ENCODE assay signal across 8 cellular contexts in the genomic region with DNA sequence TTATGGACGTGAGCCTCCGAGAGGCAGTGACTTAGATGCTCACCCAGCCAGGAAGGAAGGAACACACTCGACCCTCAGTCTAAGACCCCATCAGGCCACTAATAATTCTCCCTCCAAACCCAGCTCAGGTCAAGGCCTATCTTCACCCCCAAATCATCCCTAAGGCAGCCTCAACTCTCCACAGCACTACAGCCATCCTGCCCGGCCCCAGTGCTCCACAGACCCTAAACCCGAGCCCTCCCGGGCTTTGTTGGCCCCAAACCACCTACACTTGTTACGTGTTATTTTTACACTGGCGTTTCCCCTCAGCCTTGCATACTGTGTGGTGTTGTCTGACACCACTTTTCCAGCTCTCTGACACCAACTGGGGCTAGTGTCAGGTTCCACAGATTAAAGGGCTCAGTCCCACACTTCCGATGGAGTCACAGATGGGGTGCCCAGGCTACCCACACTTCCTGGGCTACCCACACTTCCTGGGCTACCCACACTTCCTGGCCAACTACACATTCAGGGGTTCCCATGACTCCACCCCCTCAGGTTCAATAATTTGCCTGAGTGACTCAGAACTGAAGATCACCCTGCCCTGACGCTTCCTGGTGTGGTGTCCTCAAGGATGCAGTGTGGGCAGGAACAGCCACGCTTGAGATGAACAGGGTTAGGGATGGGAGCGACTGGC. TPM values are rescaled to one million over a fixed set of nuclear protein-coding genes. Genes with fewer than 3 reads are reported as not detected.
DNase-seq lines count a peak whose midpoint lies in the region; ATAC-seq and TF ChIP-seq lines count a peak whose summit lies in the region.

No MANE protein-coding gene starts in this region.

- H3K4me1 ChIP-seq in testis: no peaks in the 10 kb centered on the region

- 81 to 85% methylated on average over 12 of the region's 12 CpGs for WGBS in testis, 2 donors

- DNase-seq in T-helper 22 cell (ENCODE audit: low read depth) (peak; percentile 58), coronary artery (ENCODE audit: low spot score) (no peak), testis (no peak), putamen (ENCODE audit: low spot score) (no peak)
- DNase-seq in effector CD4-positive, alpha-beta T cell: peak; percentile 31
- peak; percentile 53 to 66 (median 64) for DNase-seq in stimulated activated CD4-positive, alpha-beta T cell treated with anti-CD3 and anti-CD28 coated beads, TNF-alpha, amount 100 ng/mL, for 48 hours (ENCODE audit: low read depth in 3 of 3)

- no peaks in the 10 kb centered on the region for H3K36me3 ChIP-seq in testis (ENCODE audit: low read depth, missing control alignments)

- ATAC-seq in GM18868 (IDR thresholded peaks at IDR 0.05; ENCODE audit: unreplicated experiment) (peak; percentile 76), HG02885 (IDR thresholded peaks at IDR 0.05; ENCODE audit: poor library complexity, unreplicated experiment) (peak; percentile 89)

- TF ChIP-seq CTCF in coronary artery (IDR thresholded peaks at IDR 0.05) (no peak), testis (IDR thresholded peaks at IDR 0.05) (no peak)

- no peak overlapping the region for H3K4me3 ChIP-seq in coronary artery
- no peak overlapping the region for H3K4me3 ChIP-seq in testis

- H3K9me3 ChIP-seq in testis: no peaks in the 10 kb centered on the region

- no peak overlapping the region for H3K27ac ChIP-seq in coronary artery
- H3K27ac ChIP-seq in testis: no peak overlapping the region

- intact Hi-C loops in testis (cut with DNase I; ENCODE audit: low total_unique reads): no loop called here

- TF ChIP-seq POLR2A in testis (IDR thresholded peaks at IDR 0.05): no peak

- no peaks in the 10 kb centered on the region for H3K27me3 ChIP-seq in testis

RNA-seq across cellular contexts. Expression of a gene that starts 25.3 kb away (rescaled TPM):
- total RNA-seq in testis: 10 to 100 TPM; 87.2 to 93.7 TPM
- 77.8 TPM for polyA plus RNA-seq in testis (ENCODE audit: insufficient read depth, low read depth, low replicate concordance)

RNA-seq across cellular contexts. Expression of a gene that starts 28.9 kb away (rescaled TPM):
- 10 to 100 TPM; 45.7 to 52.6 TPM for total RNA-seq in testis
- 43.5 TPM for polyA plus RNA-seq in testis (ENCODE audit: insufficient read depth, low read depth, low replicate concordance)

RNA-seq across cellular contexts. Expression of a gene that starts 52.9 kb away (rescaled TPM):
- total RNA-seq in testis: 1 to 10 TPM; 2.9 to 3.6 TPM
- 2.8 TPM for polyA plus RNA-seq in testis (ENCODE audit: insufficient read depth, low read depth, low replicate concordance)

Comparison
In these comparisons a context has a peak if more than half of its experiments do, and no peak if none do; other contexts are left out.
1. DNase-seq: peak in T-helper 22 cell (single experiment), effector CD4-positive, alpha-beta T cell (single experiment) and stimulated activated CD4-positive, alpha-beta T cell treated with anti-CD3 and anti-CD28 coated beads, TNF-alpha, amount 100 ng/mL, for 48 hours (3 of 3); none in coronary artery (single experiment), testis (single experiment) and putamen (single experiment).